ENCODE assay signal across 1 cellular context in genomic region chr11:46295312-46295995, GRCh38.
TF ChIP-seq lines count a peak whose summit lies in the region.

No MANE protein-coding gene starts in this region.

TF ChIP-seq in H1, 55 proteins besides CTCF, POLR2A, EP300 and RAD21:
- TF ChIP-seq SP2 (IDR thresholded peaks at IDR 0.05; ENCODE audit: low read length) = no peak
- TF ChIP-seq E2F6 (IDR thresholded peaks at IDR 0.05) = peak; percentile 89
- TF ChIP-seq CEBPB (IDR thresholded peaks at IDR 0.05; ENCODE audit: low read depth, low read length) = no peak
- TF ChIP-seq HDAC2 (IDR thresholded peaks at IDR 0.05; ENCODE audit: borderline replicate concordance in 1 of 2, low read depth in 2 of 2, low read length in 2 of 2) = peak in 1 of 2 experiments; percentile 85; a peak in 1 of 4 replicates
- TF ChIP-seq PHF8 (conservative IDR thresholded peaks at IDR 0.05; ENCODE audit: low read depth, low read length) = peak; percentile 68
- peak; percentile 66 for TF ChIP-seq TAF1 (IDR thresholded peaks at IDR 0.05; ENCODE audit: low read depth, low read length)
- peak; percentile 40 for TF ChIP-seq TAF7 (optimal IDR thresholded peaks at IDR 0.05; ENCODE audit: borderline replicate concordance, low read depth, low read length)
- TF ChIP-seq SP1 (IDR thresholded peaks at IDR 0.05; ENCODE audit: low read depth, low read length) = peak; percentile 80
- peak; percentile 50 for TF ChIP-seq KDM4A (IDR thresholded peaks at IDR 0.05; ENCODE audit: low read depth, low read length, severe bottlenecking)
- TF ChIP-seq ASH2L (IDR thresholded peaks at IDR 0.05; ENCODE audit: low read length) = peak; percentile 80
- TF ChIP-seq MAX (IDR thresholded peaks at IDR 0.05) = peak; percentile 95
- TF ChIP-seq TEAD4 (IDR thresholded peaks at IDR 0.05; ENCODE audit: low read depth, low read length) = 0 out of 2 replicates have a peak, but pooled peaks have one; percentile 8
- TF ChIP-seq TBP (IDR thresholded peaks at IDR 0.05; ENCODE audit: low read depth, low read length) = peak; percentile 14; the same call in 1 of the 2 replicates
- peak; percentile 19; the same call in 1 of the 2 replicates for TF ChIP-seq RBBP5 (IDR thresholded peaks at IDR 0.05; ENCODE audit: borderline replicate concordance, low read depth, low read length)
- TF ChIP-seq TCF12 (IDR thresholded peaks at IDR 0.05; ENCODE audit: low read depth, low read length) = no peak
- TF ChIP-seq POLR2AphosphoS5 (IDR thresholded peaks at IDR 0.05; ENCODE audit: low read depth, low read length) = peak; percentile 86
TF ChIP-seq in H1: peak in this region for 13.
